Comparison of ENCODE assay signal across 29 cellular contexts in the genomic region with DNA sequence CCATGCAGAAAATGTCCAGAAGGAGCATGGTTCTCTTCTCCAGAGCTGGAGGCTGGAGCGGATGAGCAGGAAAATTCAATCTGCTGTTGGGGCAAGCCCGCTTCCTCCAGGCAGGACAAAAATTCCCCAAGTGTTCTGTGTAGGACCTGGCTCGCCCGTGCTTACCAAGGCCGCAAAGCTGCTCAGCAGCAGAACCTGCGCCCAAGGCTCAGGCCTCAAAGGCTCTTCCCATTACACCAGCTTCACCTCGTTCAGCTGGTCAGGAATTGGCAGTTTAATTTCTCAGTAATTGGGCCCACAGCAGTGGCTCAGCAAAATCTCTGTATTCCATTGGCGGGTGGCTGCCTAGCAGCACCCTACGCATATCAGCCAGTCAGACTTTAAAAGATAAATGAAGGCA. TPM values are rescaled to one million over a fixed set of nuclear protein-coding genes. Genes with fewer than 3 reads are reported as not detected.
DNase-seq lines count a peak whose midpoint lies in the region; ATAC-seq and FAIRE-seq lines count a peak whose summit lies in the region.
"Had no signal": no experiment of that assay in that cellular context is flagged by ENCODE, and none has a peak within 500 bp of the region (broad histone marks: within the 10 kb centered on the region; RNA-seq: fewer than 3 reads in every experiment).

No MANE protein-coding gene starts in this region.

- H3K27ac ChIP-seq in mesodermal cell (ENCODE audit: low read depth, low read length, severe bottlenecking), result peak overlapping the region; percentile 16
- H3K27ac ChIP-seq: brain microvascular endothelial cell, HL-60, SJCRH30, suprapubic skin, upper lobe of left lung had no signal

- no peak for FAIRE-seq in RCC 7860 (lab: Jason Lieb, UNC)
- FAIRE-seq: GM19239 had no signal

- no peaks in the 10 kb centered on the region for H3K9me3 Mint-ChIP-seq in stimulated activated naive CD8-positive, alpha-beta T cell treated with anti-CD3 and anti-CD28 coated beads, Interleukin-15, Interleukin-2, amounts not matched to agents 100 ng/mL and 50 ng/mL, for 24 hours
- no peaks in the 10 kb centered on the region for H3K9me3 Mint-ChIP-seq in stimulated activated naive CD8-positive, alpha-beta T cell treated with anti-CD3 and anti-CD28 coated beads, Interleukin-15, amount 100 ng/mL, for 72 hours
- H3K9me3 Mint-ChIP-seq: activated CD4-positive, alpha-beta T cell treated with anti-CD3 and anti-CD28 coated beads, Interleukin-2, amount 10 ng/mL, durations not matched to agents 24 days and 14 days; naive thymus-derived CD8-positive, alpha-beta T cell had no signal

- 95 to 97% methylated on average over 7 to 8 of the region's 9 CpGs for WGBS in mesodermal cell (ENCODE audit: insufficient coverage in 2 of 2), 2 experiments

- peaks cover 4% of the 10 kb centered on the region for H3K4me1 Mint-ChIP-seq in stimulated activated naive CD8-positive, alpha-beta T cell treated with anti-CD3 and anti-CD28 coated beads, Interleukin-15, Interleukin-2, amounts not matched to agents 100 ng/mL and 50 ng/mL, for 24 hours (ENCODE audit: low read depth)
- H3K4me1 Mint-ChIP-seq in stimulated activated naive CD8-positive, alpha-beta T cell treated with anti-CD3 and anti-CD28 coated beads, Interleukin-15, amount 100 ng/mL, for 72 hours, result peaks cover 10% of the 10 kb centered on the region
- H3K4me1 Mint-ChIP-seq: activated CD4-positive, alpha-beta T cell treated with anti-CD3 and anti-CD28 coated beads, Interleukin-2, amount 10 ng/mL, durations not matched to agents 24 days and 14 days had no signal

- peaks cover 44% of the 10 kb centered on the region for H3K36me3 Mint-ChIP-seq in stimulated activated naive CD8-positive, alpha-beta T cell treated with anti-CD3 and anti-CD28 coated beads, Interleukin-15, Interleukin-2, amounts not matched to agents 100 ng/mL and 50 ng/mL, for 24 hours (ENCODE audit: low read depth)

- peak overlapping the region; percentile 40 for H3K27ac Mint-ChIP-seq in stimulated activated naive CD8-positive, alpha-beta T cell treated with anti-CD3 and anti-CD28 coated beads, Interleukin-15, Interleukin-2, amounts not matched to agents 100 ng/mL and 50 ng/mL, for 24 hours
- H3K27ac Mint-ChIP-seq in stimulated activated naive CD8-positive, alpha-beta T cell treated with anti-CD3 and anti-CD28 coated beads, Interleukin-15, amount 100 ng/mL, for 72 hours, result no peak overlapping the region
- H3K27ac Mint-ChIP-seq: activated CD4-positive, alpha-beta T cell treated with anti-CD3 and anti-CD28 coated beads, Interleukin-2, amount 10 ng/mL, durations not matched to agents 24 days and 14 days; stimulated activated memory B cell treated with anti-CD40 and anti-IgM and Interleukin-4, amounts not matched to agents 10 μg/mL and 1 μg/mL and 100 μg/mL, for 72 hours had no signal

- H3K4me1 ChIP-seq in mesodermal cell (ENCODE audit: control insufficient read depth, insufficient read depth, low read length, poor library complexity, severe bottlenecking), result peaks cover 6% of the 10 kb centered on the region

- H3K9me3 ChIP-seq in mesodermal cell (ENCODE audit: control insufficient read depth, low read length), result no peaks in the 10 kb centered on the region
- H3K9me3 ChIP-seq: Caco-2, SJCRH30, suprapubic skin had no signal

- no peak overlapping the region for H3K4me3 Mint-ChIP-seq in stimulated activated naive CD8-positive, alpha-beta T cell treated with anti-CD3 and anti-CD28 coated beads, Interleukin-15, Interleukin-2, amounts not matched to agents 100 ng/mL and 50 ng/mL, for 24 hours
- H3K4me3 Mint-ChIP-seq in stimulated activated naive CD8-positive, alpha-beta T cell treated with anti-CD3 and anti-CD28 coated beads, Interleukin-15, amount 100 ng/mL, for 72 hours, result no peak overlapping the region
- H3K4me3 Mint-ChIP-seq: activated CD4-positive, alpha-beta T cell treated with anti-CD3 and anti-CD28 coated beads, Interleukin-2, amount 10 ng/mL, durations not matched to agents 24 days and 14 days; naive thymus-derived CD8-positive, alpha-beta T cell; stimulated activated memory B cell treated with anti-CD40 and anti-IgM and Interleukin-4, amounts not matched to agents 10 μg/mL and 1 μg/mL and 100 μg/mL, for 72 hours had no signal

- H3K4me3 ChIP-seq in mesodermal cell (ENCODE audit: extremely low read depth, insufficient read depth, low read length, poor library complexity, severe bottlenecking), result no peak overlapping the region
- H3K4me3 ChIP-seq: dorsolateral prefrontal cortex, SJCRH30, suprapubic skin, upper lobe of left lung had no signal

- H3K36me3 ChIP-seq in mesodermal cell (ENCODE audit: control insufficient read depth, insufficient read depth, low read length), result peaks cover 50% of the 10 kb centered on the region

- no peak for ATAC-seq in stimulated activated naive CD8-positive, alpha-beta T cell treated with anti-CD3 and anti-CD28 coated beads, Interleukin-15, amount 100 ng/mL, for 72 hours
- ATAC-seq in GM18868 (IDR thresholded peaks at IDR 0.05; ENCODE audit: unreplicated experiment) (no peak), HG03135 (IDR thresholded peaks at IDR 0.05; ENCODE audit: unreplicated experiment) (no peak)
- ATAC-seq: naive thymus-derived CD8-positive, alpha-beta T cell; stimulated activated memory B cell treated with anti-CD40 and anti-IgM and Interleukin-4, amounts not matched to agents 10 μg/mL and 1 μg/mL and 100 μg/mL, for 72 hours had no signal

- DNase-seq in DMS 273 (lab: John Stamatoyannopoulos, UW; ENCODE audit: unreplicated experiment) (peak; percentile 67), DMS 273 treated with DMSO at 0.1 percent for 48 hours (lab: John Stamatoyannopoulos, UW) (no peak), RCC 7860 (ENCODE audit: low spot score) (no peak)
- no peak for DNase-seq in stimulated activated naive CD8-positive, alpha-beta T cell treated with anti-CD3 and anti-CD28 coated beads, Interleukin-15, amount 100 ng/mL, for 72 hours
- DNase-seq: 8988T; activated CD4-positive, alpha-beta T cell treated with anti-CD3 and anti-CD28 coated beads, Interleukin-2, amount 10 ng/mL, durations not matched to agents 24 days and 14 days; activated T-cell treated with anti-CD3 and anti-CD28 coated beads, Interleukin-2, amount 50 U/mL, for 1 hour; amniotic stem cell; brain microvascular endothelial cell; C1 segment of cervical spinal cord; Caco-2; foreskin melanocyte; Kasumi-1; naive thymus-derived CD8-positive, alpha-beta T cell; NCI-H1417 treated with DMSO at 0.1 percent for 48 hours; NCI-H2081 treated with DMSO at 0.1 percent for 48 hours; NCI-H2227 treated with DMSO at 0.1 percent for 48 hours; NCI-H69; SJCRH30; upper lobe of left lung had no signal

- peaks cover 4% of the 10 kb centered on the region for H3K27me3 Mint-ChIP-seq in stimulated activated naive CD8-positive, alpha-beta T cell treated with anti-CD3 and anti-CD28 coated beads, Interleukin-15, Interleukin-2, amounts not matched to agents 100 ng/mL and 50 ng/mL, for 24 hours
- peaks cover 11% of the 10 kb centered on the region for H3K27me3 Mint-ChIP-seq in stimulated activated naive CD8-positive, alpha-beta T cell treated with anti-CD3 and anti-CD28 coated beads, Interleukin-15, amount 100 ng/mL, for 72 hours
- H3K27me3 Mint-ChIP-seq: naive thymus-derived CD8-positive, alpha-beta T cell had no signal

RNA-seq across cellular contexts. Expression of a gene that starts 5.7 kb away (rescaled TPM):
- polyA plus RNA-seq in mesodermal cell (2013, experiment 1 of 2), result 3.1 TPM
- 2.0 TPM for polyA plus RNA-seq in mesodermal cell (2013, experiment 2 of 2)
